Comparison of ENCODE assay signal across 24 cellular contexts in genomic region chr5:6202113-6202512, GRCh38.
"Had no signal": no experiment of that assay in that cellular context is flagged by ENCODE, and none has a peak within 500 bp of the region (broad histone marks: within the 10 kb centered on the region; RNA-seq: fewer than 3 reads in every experiment).

No MANE protein-coding gene starts in this region.

- H3K27me3 Mint-ChIP-seq: activated CD4-positive, alpha-beta memory T cell treated with anti-CD3 and anti-CD28 coated beads, Interleukin-2, amount 10 ng/mL, durations not matched to agents 7 days and 5 days; activated naive CD8-positive, alpha-beta T cell treated with anti-CD3 and anti-CD28 coated beads for 36 hours had no signal

- H3K27ac ChIP-seq: cardiac muscle cell, SJCRH30, SK-N-MC, WERI-Rb-1 had no signal

- H3K9me3 ChIP-seq: SJCRH30 had no signal

- H3K4me1 ChIP-seq: SJCRH30 had no signal

- H3K27ac Mint-ChIP-seq: activated CD4-positive, alpha-beta memory T cell treated with anti-CD3 and anti-CD28 coated beads, Interleukin-2, amount 10 ng/mL, durations not matched to agents 7 days and 5 days; activated naive CD8-positive, alpha-beta T cell treated with anti-CD3 and anti-CD28 coated beads for 36 hours; activated T-cell treated with anti-CD3 and anti-CD28 coated beads, Interleukin-2, amount 50 U/mL, for 72 hours; activated T-helper 17 cell treated with anti-CD3 and anti-CD28 coated beads, Interleukin-2, amount 50 U/mL, for 72 hours had no signal

- H3K36me3 Mint-ChIP-seq: activated naive CD8-positive, alpha-beta T cell treated with anti-CD3 and anti-CD28 coated beads for 36 hours had no signal

- ATAC-seq: activated T-cell treated with anti-CD3 and anti-CD28 coated beads, Interleukin-2, amount 50 U/mL, for 72 hours; activated T-helper 17 cell treated with anti-CD3 and anti-CD28 coated beads, Interleukin-2, amount 50 U/mL, for 72 hours had no signal

- H3K9me3 Mint-ChIP-seq: activated CD4-positive, alpha-beta memory T cell treated with anti-CD3 and anti-CD28 coated beads, Interleukin-2, amount 10 ng/mL, durations not matched to agents 7 days and 5 days; activated T-helper 17 cell treated with anti-CD3 and anti-CD28 coated beads, Interleukin-2, amount 50 U/mL, for 72 hours had no signal

- H3K4me3 Mint-ChIP-seq: activated CD4-positive, alpha-beta memory T cell treated with anti-CD3 and anti-CD28 coated beads, Interleukin-2, amount 10 ng/mL, durations not matched to agents 7 days and 5 days; activated naive CD8-positive, alpha-beta T cell treated with anti-CD3 and anti-CD28 coated beads for 36 hours; activated T-cell treated with anti-CD3 and anti-CD28 coated beads, Interleukin-2, amount 50 U/mL, for 72 hours; activated T-helper 17 cell treated with anti-CD3 and anti-CD28 coated beads, Interleukin-2, amount 50 U/mL, for 72 hours had no signal

- H3K4me3 ChIP-seq: cardiac muscle cell, SJCRH30, SK-N-MC had no signal

- H3K36me3 ChIP-seq: cardiac muscle cell, SJCRH30, WERI-Rb-1 had no signal

- DNase-seq: activated CD4-positive, alpha-beta memory T cell treated with anti-CD3 and anti-CD28 coated beads, Interleukin-2, amount 10 ng/mL, durations not matched to agents 7 days and 5 days; activated CD4-positive, alpha-beta T cell treated with anti-CD3 and anti-CD28 coated beads for 1 hour; activated CD4-positive, CD25-positive, alpha-beta regulatory T cell; activated effector memory CD4-positive, alpha-beta T cell treated with anti-CD3 and anti-CD28 coated beads, Interleukin-2, amount 50 U/mL, for 16 hours; activated naive CD4-positive, alpha-beta T cell; activated naive CD4-positive, alpha-beta T cell treated with anti-CD3 and anti-CD28 coated beads, Interleukin-2, amount 50 U/mL, for 16 hours; activated naive CD8-positive, alpha-beta T cell treated with anti-CD3 and anti-CD28 coated beads for 36 hours; activated T-cell treated with anti-CD3 and anti-CD28 coated beads, Interleukin-2, amount 50 U/mL, for 1 hour; activated T-cell treated with anti-CD3 and anti-CD28 coated beads, Interleukin-2, amount 50 U/mL, for 72 hours; amniotic stem cell; aorta; NCI-H1092 treated with DMSO at 0.1 percent for 48 hours; NCI-H1694; NCI-H1930; NCI-H2081 treated with DMSO at 0.1 percent for 48 hours; NCI-H345; NCI-H524 treated with DMSO at 0.1 percent for 48 hours; SW 1271; T1000 had no signal

- H3K27me3 ChIP-seq: cardiac muscle cell, SJCRH30 had no signal

- H3K4me1 Mint-ChIP-seq: activated CD4-positive, alpha-beta memory T cell treated with anti-CD3 and anti-CD28 coated beads, Interleukin-2, amount 10 ng/mL, durations not matched to agents 7 days and 5 days; activated naive CD8-positive, alpha-beta T cell treated with anti-CD3 and anti-CD28 coated beads for 36 hours; activated T-helper 17 cell treated with anti-CD3 and anti-CD28 coated beads, Interleukin-2, amount 50 U/mL, for 72 hours had no signal
